ENCODE assay signal across 9 cellular contexts in genomic region chr2:132416996-132417395, GRCh38. TPM values are rescaled to one million over a fixed set of nuclear protein-coding genes. Genes with fewer than 3 reads are reported as not detected.
DNase-seq lines count a peak whose midpoint lies in the region; ATAC-seq and TF ChIP-seq lines count a peak whose summit lies in the region.
"Had no signal": no experiment of that assay in that cellular context is flagged by ENCODE, and none has a peak within 500 bp of the region (broad histone marks: within the 10 kb centered on the region; RNA-seq: fewer than 3 reads in every experiment).

No MANE protein-coding gene starts in this region.

- DNase-seq in GM06990 (ENCODE audit: extremely low read depth, insufficient read length) (no peak), fibroblast of villous mesenchyme (ENCODE audit: low read depth) (no peak), retinal pigment epithelial cell (ENCODE audit: low read depth) (no peak), GF-D8 (lab: John Stamatoyannopoulos, UW) (no peak), NCI-H1092 treated with DMSO at 0.1 percent for 48 hours (lab: John Stamatoyannopoulos, UW) (no peak), SKM-1 treated with dmso at 0.1 percent for 144 hours (lab: John Stamatoyannopoulos, UW; ENCODE audit: unreplicated experiment) (no peak), head of caudate nucleus (no peak)

- peak; percentile 2 for TF ChIP-seq CTCF in GM06990 (IDR thresholded peaks at IDR 0.05; ENCODE audit: insufficient read depth, low read length, poor library complexity, severe bottlenecking)
- TF ChIP-seq CTCF in fibroblast of villous mesenchyme (IDR thresholded peaks at IDR 0.05; ENCODE audit: insufficient read depth, low read depth, low read length) = no peak
- peak; percentile 26 for TF ChIP-seq CTCF in retinal pigment epithelial cell (conservative IDR thresholded peaks at IDR 0.05; ENCODE audit: low read depth, low read length)

- H3K36me3 ChIP-seq in GM06990 (ENCODE audit: control insufficient read depth, insufficient read depth, low read length) = no peaks in the 10 kb centered on the region

- no peaks in the 10 kb centered on the region; the same call in 1 of the 2 replicates for H3K27me3 ChIP-seq in GM06990 (replicated peaks; ENCODE audit: control insufficient read depth, insufficient read depth, low read length)

- H3K4me3 ChIP-seq in GM06990 (replicated peaks; ENCODE audit: low read depth, low read length) = no peak overlapping the region
- peak overlapping the region; percentile 67 for H3K4me3 ChIP-seq in fibroblast of villous mesenchyme (ENCODE audit: low read depth, low read length)
- H3K4me3 ChIP-seq in retinal pigment epithelial cell (ENCODE audit: low read length) = no peak overlapping the region

- intact Hi-C loops in head of caudate nucleus (cut with DNase I) = loop anchor here (5.0 kb wide), 1 partner anchor 645 kb away; no protein-coding TSS in a partner anchor

- ATAC-seq in SK-N-SH treated with all-trans-retinoic acid at 6 μM for 48 hours = peak; percentile 1; the same call in 1 of the 3 replicates

TF ChIP-seq in SK-N-SH treated with all-trans-retinoic acid at 6 μM for 48 hours, 23 proteins besides CTCF, POLR2A, EP300 and RAD21:
- no peak for TF ChIP-seq ZNF70 (CRISPR knock-in tag; IDR thresholded peaks at IDR 0.05)
- TF ChIP-seq TCF4 (CRISPR knock-in tag; IDR thresholded peaks at IDR 0.05; ENCODE audit: borderline replicate concordance) = no peak
- no peak for TF ChIP-seq GLIS3 (CRISPR knock-in tag; IDR thresholded peaks at IDR 0.05)
- TF ChIP-seq CSRNP3 (CRISPR knock-in tag; IDR thresholded peaks at IDR 0.05) = no peak
- TF ChIP-seq BACH2 (CRISPR knock-in tag; IDR thresholded peaks at IDR 0.05; ENCODE audit: borderline replicate concordance) = no peak
- TF ChIP-seq TOX (CRISPR knock-in tag; IDR thresholded peaks at IDR 0.05; ENCODE audit: borderline replicate concordance) = no peak

RNA-seq across cellular contexts. Expression of gene GPR39, which starts 0.4 kb away (rescaled TPM):
- 3.2 and 5.6 TPM in 2 replicates for total RNA-seq in fibroblast of villous mesenchyme
- total RNA-seq: T-helper 1 cell treated with Interleukin-12 subunit alpha and Interleukin-12 subunit beta and Interleukin-4 antibody, amounts not matched to agents 30 ng/mL and 1 ng/mL, for 36 hours had no signal
